ENCODE assay signal across 18 cellular contexts in the genomic region with DNA sequence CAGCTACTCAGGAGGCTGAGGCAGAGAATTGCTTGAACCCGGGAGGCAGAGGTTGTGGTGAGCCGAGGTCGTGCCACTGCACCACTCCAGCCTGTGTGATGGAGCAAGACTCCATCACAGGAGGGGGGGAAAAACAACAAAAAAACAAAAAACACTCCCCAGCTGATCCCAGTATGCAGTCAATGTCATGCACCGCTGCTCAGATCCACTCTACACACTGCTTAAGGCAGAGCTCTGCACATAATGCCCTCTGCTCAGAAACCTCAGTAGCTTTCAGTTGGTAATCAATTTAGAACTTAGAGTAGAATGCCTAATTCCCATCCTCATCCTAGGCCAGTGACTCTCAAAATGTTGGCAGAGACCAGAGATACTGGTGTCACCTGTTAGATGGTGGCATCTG. TPM values are rescaled to one million over a fixed set of nuclear protein-coding genes. Genes with fewer than 3 reads are reported as not detected.
A peak's percentile ranks its signal among the peaks of the same experiment; 100 is the strongest.
DNase-seq lines count a peak whose midpoint lies in the region; ATAC-seq and TF ChIP-seq lines count a peak whose summit lies in the region.
"Had no signal": no experiment of that assay in that cellular context is flagged by ENCODE, and none has a peak within 500 bp of the region (broad histone marks: within the 10 kb centered on the region; RNA-seq: fewer than 3 reads in every experiment).

No MANE protein-coding gene starts in this region.

- H3K79me2 ChIP-seq in osteoblast (ENCODE audit: insufficient read depth, low read length) = no peaks in the 10 kb centered on the region

- H3K36me3 Mint-ChIP-seq in activated T-cell treated with anti-CD3 and anti-CD28 coated beads, Interleukin-2, amount 50 U/mL, for 24 hours (ENCODE audit: low read depth) = peaks cover 99% of the 10 kb centered on the region
- H3K36me3 Mint-ChIP-seq in activated B cell treated with CpG ODN at 0.5 μM for 24 hours (ENCODE audit: low read depth) = peaks cover 56% of the 10 kb centered on the region
- peaks cover 0 to 19% of the 10 kb centered on the region in 2 donors for H3K36me3 Mint-ChIP-seq in naive B cell

- no peaks in the 10 kb centered on the region for H3K27me3 ChIP-seq in GM06990 (replicated peaks; ENCODE audit: control insufficient read depth, insufficient read depth, low read length)
- no peaks in the 10 kb centered on the region for H3K27me3 ChIP-seq in osteoblast (ENCODE audit: insufficient read depth, low read length)
- H3K27me3 ChIP-seq: sigmoid colon had no signal

- no peaks in the 10 kb centered on the region for H3K27me3 Mint-ChIP-seq in activated T-cell treated with anti-CD3 and anti-CD28 coated beads, Interleukin-2, amount 50 U/mL, for 24 hours
- H3K27me3 Mint-ChIP-seq in activated B cell treated with CpG ODN at 0.5 μM for 24 hours (no peaks in the 10 kb centered on the region), naive B cell (no peaks in the 10 kb centered on the region)
- H3K27me3 Mint-ChIP-seq: activated naive CD8-positive, alpha-beta T cell treated with anti-CD3 and anti-CD28 coated beads, Interleukin-2, amount 10 ng/mL, durations not matched to agents 7 days and 5 days; stimulated activated naive B cell treated with anti-CD40 and anti-IgM and Interleukin-4, amounts not matched to agents 10 μg/mL and 1 μg/mL and 100 μg/mL, for 72 hours had no signal

- H3K36me3 ChIP-seq in GM06990 (ENCODE audit: control insufficient read depth, insufficient read depth, low read length) (peaks cover 3% of the 10 kb centered on the region), osteoblast (ENCODE audit: insufficient read depth, low read length) (peaks cover 31% of the 10 kb centered on the region)

- H4K20me1 ChIP-seq in osteoblast (ENCODE audit: insufficient read depth, low read length) = no peaks in the 10 kb centered on the region

- no peak overlapping the region for H2AFZ ChIP-seq in osteoblast (ENCODE audit: low read length)

- peaks cover 3% of the 10 kb centered on the region for H3K4me1 ChIP-seq in osteoblast (ENCODE audit: insufficient read depth, low read length)
- H3K4me1 ChIP-seq: sigmoid colon had no signal

- peaks cover 55% of the 10 kb centered on the region for H3K4me1 Mint-ChIP-seq in activated T-cell treated with anti-CD3 and anti-CD28 coated beads, Interleukin-2, amount 50 U/mL, for 24 hours (ENCODE audit: low read depth)
- H3K4me1 Mint-ChIP-seq in activated B cell treated with CpG ODN at 0.5 μM for 24 hours (peaks cover 74% of the 10 kb centered on the region), naive B cell (peaks cover 36 to 60% (median 59%) of the 10 kb centered on the region in 3 donors)

- H3K4me3 Mint-ChIP-seq in activated T-cell treated with anti-CD3 and anti-CD28 coated beads, Interleukin-2, amount 50 U/mL, for 24 hours = no peak overlapping the region
- H3K4me3 Mint-ChIP-seq in activated B cell treated with CpG ODN at 0.5 μM for 24 hours = no peak overlapping the region
- H3K4me3 Mint-ChIP-seq in naive B cell = no peak overlapping the region
- H3K4me3 Mint-ChIP-seq: activated naive CD8-positive, alpha-beta T cell treated with anti-CD3 and anti-CD28 coated beads, Interleukin-2, amount 10 ng/mL, durations not matched to agents 7 days and 5 days had no signal

- POLR2A ChIA-PET in activated B cell treated with CpG ODN at 0.5 μM for 24 hours (lab: Charles Lee) = interaction anchor here (6.2 kb wide), 1 partner anchor 119 kb away, joined by 33 read pairs; the partner anchor contains the start of gene ABI1

- DNase-seq in activated T-cell treated with anti-CD3 and anti-CD28 coated beads, Interleukin-2, amount 50 U/mL, for 24 hours = no peak
- no peak for DNase-seq in activated T-cell treated with anti-CD3 and anti-CD28 coated beads for 4 hours
- DNase-seq in GM06990 (ENCODE audit: extremely low read depth, insufficient read length) = peak; percentile 16
- DNase-seq in activated B cell treated with CpG ODN at 0.5 μM for 24 hours = no peak
- DNase-seq in naive B cell = no peak
- no peak for DNase-seq in NCI-H226
- no peak for DNase-seq in osteoblast (ENCODE audit: insufficient read length, low spot score, missing footprints)
- DNase-seq: activated naive CD8-positive, alpha-beta T cell treated with anti-CD3 and anti-CD28 coated beads, Interleukin-2, amount 10 ng/mL, durations not matched to agents 7 days and 5 days; central memory CD4-positive, alpha-beta T cell; Karpas-422; mesenchymal stem cell; NCI-H2171; NCI-H524; Right ventricle myocardium superior; sigmoid colon; stimulated activated CD4-positive, alpha-beta T cell treated with anti-CD3 and anti-CD28 coated beads, Interleukin-4, amount 100 ng/mL, for 24 hours; stimulated activated naive B cell treated with anti-CD40 and anti-IgM and Interleukin-4, amounts not matched to agents 10 μg/mL and 1 μg/mL and 100 μg/mL, for 72 hours had no signal

- no peak for ATAC-seq in activated B cell treated with CpG ODN at 0.5 μM for 24 hours (ENCODE audit: low read depth)
- ATAC-seq in naive B cell (ENCODE audit: low read depth in 2 of 2) = no peak
- ATAC-seq in GM18498 (IDR thresholded peaks at IDR 0.05; ENCODE audit: unreplicated experiment) = no peak
- ATAC-seq: stimulated activated naive B cell treated with anti-CD40 and anti-IgM and Interleukin-4, amounts not matched to agents 10 μg/mL and 1 μg/mL and 100 μg/mL, for 72 hours had no signal

- no peak overlapping the region for H3K27ac ChIP-seq in osteoblast (ENCODE audit: low read depth, low read length)
- H3K27ac ChIP-seq: sigmoid colon had no signal

- no peak for TF ChIP-seq CTCF in GM06990 (IDR thresholded peaks at IDR 0.05; ENCODE audit: insufficient read depth, low read length, poor library complexity, severe bottlenecking)
- TF ChIP-seq CTCF in activated B cell treated with CpG ODN at 0.5 μM for 24 hours (IDR thresholded peaks at IDR 0.05) = no peak
- TF ChIP-seq CTCF in osteoblast (IDR thresholded peaks at IDR 0.05; ENCODE audit: extremely low read depth, low read depth, low read length) = no peak

- H3K4me3 ChIP-seq in GM06990 (replicated peaks; ENCODE audit: low read depth, low read length) = no peak overlapping the region
- H3K4me3 ChIP-seq in osteoblast (ENCODE audit: insufficient read depth, low read length) = no peak overlapping the region
- H3K4me3 ChIP-seq: sigmoid colon had no signal

- CTCF ChIA-PET in activated B cell treated with CpG ODN at 0.5 μM for 24 hours (lab: Charles Lee) = interaction anchor here (2.7 kb wide), 1 partner anchor 15 kb away, joined by 16 read pairs; no protein-coding TSS in a partner anchor

- H3K4me2 ChIP-seq in osteoblast (ENCODE audit: insufficient read depth, low read length) = no peak overlapping the region

- peak overlapping the region; percentile 94 for H3K27ac Mint-ChIP-seq in activated T-cell treated with anti-CD3 and anti-CD28 coated beads, Interleukin-2, amount 50 U/mL, for 24 hours
- H3K27ac Mint-ChIP-seq in activated B cell treated with CpG ODN at 0.5 μM for 24 hours = peak overlapping the region; percentile 95
- H3K27ac Mint-ChIP-seq in naive B cell = peak overlapping the region in 4 of 6 donors; percentile 59 to 91 (median 75)

- no peaks in the 10 kb centered on the region for H3K9me3 ChIP-seq in osteoblast (ENCODE audit: low read depth, low read length)
- H3K9me3 ChIP-seq: sigmoid colon had no signal

- no peaks in the 10 kb centered on the region for H3K9me3 Mint-ChIP-seq in activated T-cell treated with anti-CD3 and anti-CD28 coated beads, Interleukin-2, amount 50 U/mL, for 24 hours
- H3K9me3 Mint-ChIP-seq in activated B cell treated with CpG ODN at 0.5 μM for 24 hours (no peaks in the 10 kb centered on the region), naive B cell (no peaks in the 10 kb centered on the region)
- H3K9me3 Mint-ChIP-seq: activated naive CD8-positive, alpha-beta T cell treated with anti-CD3 and anti-CD28 coated beads, Interleukin-2, amount 10 ng/mL, durations not matched to agents 7 days and 5 days; stimulated activated naive B cell treated with anti-CD40 and anti-IgM and Interleukin-4, amounts not matched to agents 10 μg/mL and 1 μg/mL and 100 μg/mL, for 72 hours had no signal

- intact Hi-C loops in activated B cell treated with CpG ODN at 0.5 μM for 24 hours (cut with micrococcal nuclease) = no loop called here

RNA-seq across cellular contexts. Expression of gene PDSS1, which starts 43.9 kb away (rescaled TPM):
- 8.7 and 9.0 TPM in 2 replicates for total RNA-seq in activated B cell treated with CpG ODN at 0.5 μM for 24 hours
- polyA plus RNA-seq in naive B cell (ENCODE audit: low read depth in 6 of 6) = 1 to 10 TPM in 5 of 6 donors, not detected in 1; 2.5 to 6.0 (median 2.6) TPM
- 1.8 and 2.7 TPM in 2 replicates for total RNA-seq in osteoblast
